21 cellular contexts compared by ENCODE assay signal in genomic region chr15:29091666-29092065, GRCh38.
DNase-seq lines count a peak whose midpoint lies in the region; ATAC-seq and TF ChIP-seq lines count a peak whose summit lies in the region.
"Had no signal": no experiment of that assay in that cellular context is flagged by ENCODE, and none has a peak within 500 bp of the region (broad histone marks: within the 10 kb centered on the region; RNA-seq: fewer than 3 reads in every experiment).

No MANE protein-coding gene starts in this region.

- H3K27ac Mint-ChIP-seq in activated naive CD8-positive, alpha-beta T cell treated with anti-CD3 and anti-CD28 coated beads, Interleukin-2, amount 10 ng/mL, durations not matched to agents 7 days and 5 days, result peak overlapping the region; percentile 35
- no peak overlapping the region for H3K27ac Mint-ChIP-seq in activated naive CD8-positive, alpha-beta T cell treated with anti-CD3 and anti-CD28 coated beads, Interleukin-2, amount 50 U/mL, for 24 hours
- peak overlapping the region; percentile 56 for H3K27ac Mint-ChIP-seq in activated T-helper 17 cell treated with anti-CD3 and anti-CD28 coated beads, Interleukin-2, amount 50 U/mL, for 72 hours
- peak overlapping the region; percentile 19 for H3K27ac Mint-ChIP-seq in neural crest cell (ENCODE audit: unreplicated experiment)

- H3K4me1 Mint-ChIP-seq in activated naive CD8-positive, alpha-beta T cell treated with anti-CD3 and anti-CD28 coated beads, Interleukin-2, amount 10 ng/mL, durations not matched to agents 7 days and 5 days, result peaks cover 32% of the 10 kb centered on the region
- peaks cover 22% of the 10 kb centered on the region for H3K4me1 Mint-ChIP-seq in activated naive CD8-positive, alpha-beta T cell treated with anti-CD3 and anti-CD28 coated beads, Interleukin-2, amount 50 U/mL, for 24 hours
- H3K4me1 Mint-ChIP-seq in activated T-helper 17 cell treated with anti-CD3 and anti-CD28 coated beads, Interleukin-2, amount 50 U/mL, for 72 hours, result peaks cover 18% of the 10 kb centered on the region
- H3K4me1 Mint-ChIP-seq in neural crest cell, result peaks cover 26% of the 10 kb centered on the region

- no peaks in the 10 kb centered on the region for H3K9me3 ChIP-seq in aorta (ENCODE audit: control insufficient read depth, low read length)
- H3K9me3 ChIP-seq: HAP-1, MG63 had no signal

- ATAC-seq in activated naive CD8-positive, alpha-beta T cell treated with anti-CD3 and anti-CD28 coated beads, Interleukin-2, amount 10 ng/mL, durations not matched to agents 7 days and 5 days (ENCODE audit: low read depth), result no peak
- no peak for ATAC-seq in activated naive CD8-positive, alpha-beta T cell treated with anti-CD3 and anti-CD28 coated beads, Interleukin-2, amount 50 U/mL, for 24 hours
- ATAC-seq in activated T-helper 17 cell treated with anti-CD3 and anti-CD28 coated beads, Interleukin-2, amount 50 U/mL, for 72 hours (replicated peaks), result no peak
- no peak for ATAC-seq in aorta (ENCODE audit: low FRiP score)

- no peak overlapping the region for H3K4me3 ChIP-seq in aorta (ENCODE audit: low read length in 2 of 2)
- H3K4me3 ChIP-seq: HAP-1, MG63 had no signal

- DNase-seq in activated naive CD8-positive, alpha-beta T cell treated with anti-CD3 and anti-CD28 coated beads, Interleukin-2, amount 10 ng/mL, durations not matched to agents 7 days and 5 days, result no peak
- no peak for DNase-seq in activated naive CD8-positive, alpha-beta T cell treated with anti-CD3 and anti-CD28 coated beads, Interleukin-2, amount 50 U/mL, for 24 hours
- DNase-seq in neural crest cell (ENCODE audit: low read depth, low spot score) (no peak), aorta (peak; percentile 37 to 46), cerebellar nuclear complex (lab: John Stamatoyannopoulos, UW) (no peak), HuH-7.5 (ENCODE audit: low spot score) (no peak), NK-92 (lab: John Stamatoyannopoulos, UW; ENCODE audit: unreplicated experiment) (no peak)
- DNase-seq: 8988T, AML-193, C1 segment of cervical spinal cord, DMS79, MG63, NCI-H1417, NCI-H1694 treated with DMSO at 0.1 percent for 48 hours, NCI-H2081 treated with DMSO at 0.1 percent for 48 hours, NCI-H2171 treated with DMSO at 0.1 percent for 48 hours, NCI-H524 treated with DMSO at 0.1 percent for 48 hours, OCI-M1, SHP77 had no signal

- no peak overlapping the region for H3K4me3 Mint-ChIP-seq in activated naive CD8-positive, alpha-beta T cell treated with anti-CD3 and anti-CD28 coated beads, Interleukin-2, amount 10 ng/mL, durations not matched to agents 7 days and 5 days
- H3K4me3 Mint-ChIP-seq in activated naive CD8-positive, alpha-beta T cell treated with anti-CD3 and anti-CD28 coated beads, Interleukin-2, amount 50 U/mL, for 24 hours, result no peak overlapping the region
- no peak overlapping the region for H3K4me3 Mint-ChIP-seq in activated T-helper 17 cell treated with anti-CD3 and anti-CD28 coated beads, Interleukin-2, amount 50 U/mL, for 72 hours
- no peak overlapping the region for H3K4me3 Mint-ChIP-seq in neural crest cell

- POLR2A ChIA-PET in activated naive CD8-positive, alpha-beta T cell treated with anti-CD3 and anti-CD28 coated beads, Interleukin-2, amount 10 ng/mL, durations not matched to agents 7 days and 5 days (lab: Charles Lee), result no interaction called here

- H3K9me3 Mint-ChIP-seq in activated naive CD8-positive, alpha-beta T cell treated with anti-CD3 and anti-CD28 coated beads, Interleukin-2, amount 10 ng/mL, durations not matched to agents 7 days and 5 days, result no peaks in the 10 kb centered on the region
- no peaks in the 10 kb centered on the region for H3K9me3 Mint-ChIP-seq in activated naive CD8-positive, alpha-beta T cell treated with anti-CD3 and anti-CD28 coated beads, Interleukin-2, amount 50 U/mL, for 24 hours
- no peaks in the 10 kb centered on the region for H3K9me3 Mint-ChIP-seq in activated T-helper 17 cell treated with anti-CD3 and anti-CD28 coated beads, Interleukin-2, amount 50 U/mL, for 72 hours
- no peaks in the 10 kb centered on the region for H3K9me3 Mint-ChIP-seq in neural crest cell

- H3K27me3 ChIP-seq in aorta (ENCODE audit: control insufficient read depth in 1 of 2, insufficient read depth in 2 of 2, low read length in 1 of 2), result no peaks in the 10 kb centered on the region
- H3K27me3 ChIP-seq: MG63 had no signal

- intact Hi-C loops in aorta (cut with DNase I), result no loop called here

- H3K4me1 ChIP-seq in aorta (ENCODE audit: control insufficient read depth in 1 of 2, insufficient read depth in 2 of 2, low read length in 2 of 2), result no peaks in the 10 kb centered on the region
- H3K4me1 ChIP-seq: HAP-1 had no signal

- H3K36me3 Mint-ChIP-seq in activated naive CD8-positive, alpha-beta T cell treated with anti-CD3 and anti-CD28 coated beads, Interleukin-2, amount 10 ng/mL, durations not matched to agents 7 days and 5 days, result no peaks in the 10 kb centered on the region
- H3K36me3 Mint-ChIP-seq in activated naive CD8-positive, alpha-beta T cell treated with anti-CD3 and anti-CD28 coated beads, Interleukin-2, amount 50 U/mL, for 24 hours (ENCODE audit: low read depth), result no peaks in the 10 kb centered on the region
- H3K36me3 Mint-ChIP-seq in activated T-helper 17 cell treated with anti-CD3 and anti-CD28 coated beads, Interleukin-2, amount 50 U/mL, for 72 hours (ENCODE audit: low read depth), result no peaks in the 10 kb centered on the region
- H3K36me3 Mint-ChIP-seq in neural crest cell (ENCODE audit: low read depth), result peaks cover 9% of the 10 kb centered on the region

- H3K36me3 ChIP-seq in aorta (ENCODE audit: control insufficient read depth in 1 of 2, insufficient read depth in 2 of 2, low read length in 1 of 2), result no peaks in the 10 kb centered on the region
- H3K36me3 ChIP-seq: HAP-1, MG63 had no signal

- H3K27ac ChIP-seq in aorta (ENCODE audit: low read depth in 1 of 2, low read length in 2 of 2), result no peak overlapping the region

- no peaks in the 10 kb centered on the region for H3K27me3 Mint-ChIP-seq in activated naive CD8-positive, alpha-beta T cell treated with anti-CD3 and anti-CD28 coated beads, Interleukin-2, amount 10 ng/mL, durations not matched to agents 7 days and 5 days
- no peaks in the 10 kb centered on the region for H3K27me3 Mint-ChIP-seq in activated naive CD8-positive, alpha-beta T cell treated with anti-CD3 and anti-CD28 coated beads, Interleukin-2, amount 50 U/mL, for 24 hours
- H3K27me3 Mint-ChIP-seq in activated T-helper 17 cell treated with anti-CD3 and anti-CD28 coated beads, Interleukin-2, amount 50 U/mL, for 72 hours, result no peaks in the 10 kb centered on the region
- H3K27me3 Mint-ChIP-seq in neural crest cell (ENCODE audit: low read depth), result no peaks in the 10 kb centered on the region

- 84 to 85% methylated on average over 8 of the region's 8 CpGs for WGBS in aorta, 2 donors

- no peak for TF ChIP-seq CTCF in neural crest cell (conservative IDR thresholded peaks at IDR 0.05)

Comparison
In these comparisons a context has a peak if more than half of its experiments do, and no peak if none do; other contexts are left out.
1. DNase-seq: peak in aorta (2 of 2); none in activated naive CD8-positive, alpha-beta T cell treated with anti-CD3 and anti-CD28 coated beads, Interleukin-2, amount 10 ng/mL, durations not matched to agents 7 days and 5 days (single experiment), activated naive CD8-positive, alpha-beta T cell treated with anti-CD3 and anti-CD28 coated beads, Interleukin-2, amount 50 U/mL, for 24 hours (single experiment), neural crest cell (single experiment), cerebellar nuclear complex (0 of 2), HuH-7.5 (single experiment) and NK-92 (single experiment).